In the genomic region with DNA sequence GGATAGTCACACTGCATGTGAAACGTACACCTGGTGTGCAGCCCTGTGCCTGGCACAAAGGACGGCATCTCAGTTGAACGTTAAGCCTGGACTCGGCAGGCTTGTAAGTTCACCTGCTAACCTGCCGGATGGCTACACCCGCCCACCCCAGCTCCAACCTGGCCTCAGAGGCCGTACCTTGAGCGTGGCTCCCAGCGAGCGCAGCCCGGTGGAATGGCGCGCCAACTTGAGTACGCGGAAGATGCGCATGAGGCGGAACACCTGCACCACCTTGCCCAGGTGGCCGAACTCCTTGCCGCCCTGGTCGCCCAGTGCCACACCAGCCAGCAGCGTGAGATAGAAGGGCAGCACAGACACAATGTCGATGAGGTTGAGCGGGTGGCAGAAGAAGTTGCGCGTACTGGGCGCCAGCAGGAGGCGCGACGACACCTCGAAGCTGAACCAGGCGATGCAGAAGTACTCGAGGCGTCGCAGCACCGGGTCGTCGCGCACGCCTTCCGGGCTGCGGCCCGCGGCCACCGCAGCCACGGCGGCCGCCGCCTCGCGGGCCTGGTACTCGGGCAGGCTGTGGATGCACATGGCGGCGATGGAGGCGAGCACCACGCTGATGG, we compare ENCODE assay signal across 8 cellular contexts. TPM values are rescaled to one million over a fixed set of nuclear protein-coding genes. Genes with fewer than 3 reads are reported as not detected.
A peak's percentile ranks its signal among the peaks of the same experiment; 100 is the strongest.
DNase-seq lines count a peak whose midpoint lies in the region; ATAC-seq and TF ChIP-seq lines count a peak whose summit lies in the region.

No MANE protein-coding gene starts in this region.

- peak overlapping the region; percentile 29 for H3K4me3 ChIP-seq in CD8-positive, alpha-beta T cell (ENCODE audit: low read depth, low read length)

- POLR2A ChIA-PET in CD8-positive, alpha-beta T cell (lab: Charles Lee) = interaction anchor here (0.8 to 1.1 kb wide), 2 partner anchors 11 to 85 kb away, joined by 3 read pairs; no protein-coding TSS in a partner anchor

- H3K4me1 ChIP-seq in CD8-positive, alpha-beta T cell (ENCODE audit: insufficient read depth, low read length) = peaks cover 10% of the 10 kb centered on the region

- peak; percentile 64 for ATAC-seq in CD8-positive, alpha-beta T cell
- ATAC-seq in activated CD4-positive, CD25-positive, alpha-beta regulatory T cell treated with anti-CD3 and anti-CD28 coated beads, Interleukin-2, amount 50 U/mL, for 24 hours = peak; percentile 29 to 41
- ATAC-seq in HG03571 (IDR thresholded peaks at IDR 0.05; ENCODE audit: unreplicated experiment) = no peak

- no peak overlapping the region for H3K27ac Mint-ChIP-seq in CD8-positive, alpha-beta T cell

- peaks cover 38% of the 10 kb centered on the region for H3K27me3 Mint-ChIP-seq in CD8-positive, alpha-beta T cell (ENCODE audit: low read depth)

- intact Hi-C loops in CD8-positive, alpha-beta T cell (cut with DNase I, micrococcal nuclease) = loop anchor here (2.0 to 10.0 kb wide), 6 partner anchors 140 to 673 kb away; a partner anchor contains a TSS

- peaks cover 16% of the 10 kb centered on the region for H3K27me3 ChIP-seq in CD8-positive, alpha-beta T cell (ENCODE audit: insufficient read depth, low read length)

- H3K36me3 ChIP-seq in CD8-positive, alpha-beta T cell (ENCODE audit: insufficient read depth, low read length) = no peaks in the 10 kb centered on the region

- CTCF ChIA-PET in CD8-positive, alpha-beta T cell (lab: Charles Lee) = interaction anchor here (1.3 to 8.5 kb wide), 10 partner anchors 9 to 413 kb away, joined by 3 to 96 read pairs (median 12); no protein-coding TSS in a partner anchor

- no peaks in the 10 kb centered on the region for H3K36me3 Mint-ChIP-seq in CD8-positive, alpha-beta T cell

- no peaks in the 10 kb centered on the region for H3K9me3 Mint-ChIP-seq in CD8-positive, alpha-beta T cell

- H3K27ac ChIP-seq in CD8-positive, alpha-beta T cell (ENCODE audit: low read depth, low read length) = no peak overlapping the region

- peaks cover 20% of the 10 kb centered on the region for H3K4me1 Mint-ChIP-seq in CD8-positive, alpha-beta T cell (ENCODE audit: low read depth)

- peak overlapping the region; percentile 63 for H3K4me3 Mint-ChIP-seq in CD8-positive, alpha-beta T cell

- H3K9me3 ChIP-seq in CD8-positive, alpha-beta T cell (ENCODE audit: low read length) = no peaks in the 10 kb centered on the region

- TF ChIP-seq CTCF in CD8-positive, alpha-beta T cell (IDR thresholded peaks at IDR 0.05) = peak; percentile 34

- peak in 4 of 7 experiments; percentile 13 to 58 (median 26) for DNase-seq in CD8-positive, alpha-beta T cell
- DNase-seq in epidermal melanocyte (ENCODE audit: insufficient read length, low spot score) (peak; percentile 50), renal cortical epithelial cell (ENCODE audit: low read depth) (peak; percentile 48), HuH-7 (ENCODE audit: low spot score) (no peak), amniotic stem cell (lab: John Stamatoyannopoulos, UW) (no peak)
- DNase-seq in effector CD8-positive, alpha-beta T cell (lab: John Stamatoyannopoulos, UW) = no peak

RNA-seq across cellular contexts. Expression of a gene that starts 3.3 kb away (rescaled TPM):
- total RNA-seq in CD8-positive, alpha-beta T cell = not detected
- total RNA-seq in renal cortical epithelial cell = 12.3 and 22.6 TPM in 2 replicates

RNA-seq across cellular contexts. Expression of a gene that starts 17.4 kb away (rescaled TPM):
- total RNA-seq in CD8-positive, alpha-beta T cell = not detected
- total RNA-seq in renal cortical epithelial cell = not detected in 2 replicates

RNA-seq across cellular contexts. Expression of a gene that starts 26.7 kb away (rescaled TPM):
- not detected for total RNA-seq in CD8-positive, alpha-beta T cell
- not detected in 2 replicates for total RNA-seq in renal cortical epithelial cell

Comparison
In these comparisons a context has a peak if more than half of its experiments do, and no peak if none do; other contexts are left out.
1. DNase-seq: peak in CD8-positive, alpha-beta T cell (4 of 7), epidermal melanocyte (single experiment) and renal cortical epithelial cell (single experiment); none in HuH-7 (single experiment), effector CD8-positive, alpha-beta T cell (single experiment) and amniotic stem cell (single experiment).
2. RNA of a gene that starts 3.3 kb away (total RNA-seq): 12.3 to 22.6 TPM in renal cortical epithelial cell; not detected in CD8-positive, alpha-beta T cell; every median in the first group is over 10 times any median in the second.